ENCODE assay signal across 14 cellular contexts in the genomic region with DNA sequence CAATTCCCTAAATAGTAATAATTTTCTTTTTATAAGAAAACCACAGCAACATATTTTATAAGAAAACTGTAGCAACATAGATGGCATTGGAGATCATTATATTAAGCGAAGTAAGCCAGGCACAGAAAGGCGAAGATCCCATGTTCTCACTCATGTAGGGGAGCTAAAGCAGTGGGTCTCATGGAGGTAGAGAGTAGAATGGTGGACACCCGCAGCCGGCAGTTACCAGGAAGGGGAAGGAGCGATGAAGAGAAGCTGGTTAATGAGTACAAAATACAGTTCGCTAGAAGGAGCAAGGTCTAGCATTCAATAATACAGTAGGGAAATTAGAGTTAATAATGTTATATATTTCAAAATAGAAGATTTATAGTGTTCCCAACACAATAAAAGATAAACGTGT. TPM values are rescaled to one million over a fixed set of nuclear protein-coding genes. Genes with fewer than 3 reads are reported as not detected.
A peak's percentile ranks its signal among the peaks of the same experiment; 100 is the strongest.
DNase-seq lines count a peak whose midpoint lies in the region; ATAC-seq and TF ChIP-seq lines count a peak whose summit lies in the region.
"Had no signal": no experiment of that assay in that cellular context is flagged by ENCODE, and none has a peak within 500 bp of the region (broad histone marks: within the 10 kb centered on the region; RNA-seq: fewer than 3 reads in every experiment).

No MANE protein-coding gene starts in this region.

- peak overlapping the region; percentile 57 for H3K4me2 ChIP-seq in PC-9

- no peaks in the 10 kb centered on the region for H4K20me1 ChIP-seq in PC-9 (ENCODE audit: insufficient read depth)

- ATAC-seq in CD4-positive, alpha-beta T cell (ENCODE audit: poor library complexity), result no peak
- ATAC-seq: CD8-positive, alpha-beta T cell; HCT116 had no signal

- no peak overlapping the region for H3K4me3 Mint-ChIP-seq in CD4-positive, alpha-beta T cell
- H3K4me3 Mint-ChIP-seq: CD8-positive, alpha-beta T cell; IgD-negative memory B cell had no signal

- H3K4me1 Mint-ChIP-seq in CD4-positive, alpha-beta T cell (ENCODE audit: low read depth), result peaks cover 20% of the 10 kb centered on the region

- H3K4me3 ChIP-seq in BE2C (ENCODE audit: low read depth, low read length) (peak overlapping the region; percentile 39), PC-9 (no peak overlapping the region), esophagus squamous epithelium (no peak overlapping the region), neutrophil (ENCODE audit: low read depth in 1 of 2, low read length in 1 of 2) (no peak overlapping the region)

- POLR2A ChIA-PET in PC-9 (lab: Charles Lee; ENCODE audit: unreplicated experiment), result no interaction called here
- POLR2A ChIA-PET in CD4-positive, alpha-beta T cell (lab: Charles Lee), result no interaction called here

- H3K27ac Mint-ChIP-seq in CD4-positive, alpha-beta T cell, result no peak overlapping the region
- H3K27ac Mint-ChIP-seq: CD8-positive, alpha-beta T cell had no signal

- H3K36me3 ChIP-seq in BE2C (no peaks in the 10 kb centered on the region), PC-9 (ENCODE audit: low read depth) (no peaks in the 10 kb centered on the region), esophagus squamous epithelium (peaks cover 0 to 1% (median 0%) of the 10 kb centered on the region in 3 donors), neutrophil (no peaks in the 10 kb centered on the region)

- no TSS peak for BruUV-seq in PC-9 (replicated peaks; lab: Mats Ljungman, UMichigan)

- no peaks in the 10 kb centered on the region for H3K27me3 ChIP-seq in BE2C
- no peaks in the 10 kb centered on the region for H3K27me3 ChIP-seq in PC-9 (ENCODE audit: insufficient read depth, low read depth)
- no peaks in the 10 kb centered on the region for H3K27me3 ChIP-seq in esophagus squamous epithelium
- H3K27me3 ChIP-seq in neutrophil, result no peaks in the 10 kb centered on the region
- H3K27me3 ChIP-seq in CD4-positive, alpha-beta T cell (ENCODE audit: control insufficient read depth, insufficient read depth, low read length), result no peaks in the 10 kb centered on the region

- H2AFZ ChIP-seq in PC-9, result no peak overlapping the region; the same call in 1 of the 2 replicates

- no peak for DNase-seq in BE2C
- no peak for DNase-seq in PC-9
- no peak for DNase-seq in esophagus squamous epithelium (lab: John Stamatoyannopoulos, UW)
- no peak for DNase-seq in NCI-H2196 (lab: John Stamatoyannopoulos, UW; ENCODE audit: unreplicated experiment)
- DNase-seq in activated CD4-positive, alpha-beta T cell treated with anti-CD3 and anti-CD28 coated beads for 1 hour, result no peak
- no peak for DNase-seq in CD4-positive, alpha-beta T cell
- DNase-seq in NCI-H524 treated with DMSO at 0.1 percent for 48 hours (lab: John Stamatoyannopoulos, UW), result no peak
- DNase-seq: CD8-positive, alpha-beta T cell; NCI-H2107; NCI-H345; NCI-H69 had no signal

- TF ChIP-seq CTCF in BE2C (IDR thresholded peaks at IDR 0.05; ENCODE audit: low read depth, low read length) (no peak), PC-9 (conservative IDR thresholded peaks at IDR 0.05) (no peak), esophagus squamous epithelium (IDR thresholded peaks at IDR 0.05) (no peak), neutrophil (IDR thresholded peaks at IDR 0.05) (no peak)
- no peak for TF ChIP-seq CTCF in CD4-positive, alpha-beta T cell (IDR thresholded peaks at IDR 0.05)

- TF ChIP-seq POLR2A in esophagus squamous epithelium (IDR thresholded peaks at IDR 0.05), result no peak

- H3K27ac ChIP-seq in PC-9, result peak overlapping the region; percentile 62
- H3K27ac ChIP-seq in esophagus squamous epithelium, result peak overlapping the region in 3 of 4 donors; percentile 43 to 74 (median 72)
- peak overlapping the region; percentile 61 for H3K27ac ChIP-seq in neutrophil
- H3K27ac ChIP-seq in CD4-positive, alpha-beta T cell (ENCODE audit: low read depth, low read length), result no peak overlapping the region

- H3K9me3 ChIP-seq in BE2C (no peaks in the 10 kb centered on the region), PC-9 (ENCODE audit: insufficient read depth, low read depth) (no peaks in the 10 kb centered on the region), esophagus squamous epithelium (no peaks in the 10 kb centered on the region), neutrophil (no peaks in the 10 kb centered on the region)
- no peaks in the 10 kb centered on the region for H3K9me3 ChIP-seq in CD4-positive, alpha-beta T cell (ENCODE audit: control insufficient read depth, low read length)

- no peaks in the 10 kb centered on the region for H3K36me3 Mint-ChIP-seq in CD4-positive, alpha-beta T cell (ENCODE audit: low read depth)

- no peaks in the 10 kb centered on the region for H3K79me2 ChIP-seq in PC-9 (ENCODE audit: low read depth)

- CTCF ChIA-PET in PC-9 (lab: Charles Lee), result interaction anchor here (1.6 kb wide), 1 partner anchor 286 kb away, joined by 26 read pairs; no protein-coding TSS in a partner anchor
- CTCF ChIA-PET in CD4-positive, alpha-beta T cell (lab: Charles Lee), result interaction anchor here (0.9 kb wide), 1 partner anchor 285 kb away, joined by 3 read pairs; no protein-coding TSS in a partner anchor

- intact Hi-C loops in PC-9 (cut with micrococcal nuclease; ENCODE audit: unreplicated experiment), result loop anchor here (10.0 kb wide), 1 partner anchor 68 kb away; no protein-coding TSS in a partner anchor
- intact Hi-C loops in esophagus squamous epithelium (cut with DNase I), result loop anchor here (10.0 kb wide), 1 partner anchor 298 kb away; no protein-coding TSS in a partner anchor
- intact Hi-C loops in CD4-positive, alpha-beta T cell (cut with DNase I, micrococcal nuclease), result no loop called here

- no peaks in the 10 kb centered on the region for H3K9me2 ChIP-seq in PC-9 (ENCODE audit: insufficient read depth)

- WGBS in esophagus squamous epithelium, 2 donors, result 79 to 86% methylated on average over 7 of the region's 7 CpGs

- H3K4me1 ChIP-seq in BE2C, result peaks cover 5% of the 10 kb centered on the region
- peaks cover 17% of the 10 kb centered on the region for H3K4me1 ChIP-seq in PC-9 (replicated peaks; ENCODE audit: insufficient read depth)
- H3K4me1 ChIP-seq in esophagus squamous epithelium, result peaks cover 0 to 38% (median 6%) of the 10 kb centered on the region in 3 donors
- H3K4me1 ChIP-seq in neutrophil (ENCODE audit: control insufficient read depth in 1 of 2, insufficient read depth in 1 of 2, low read depth in 1 of 2, low read length in 1 of 2), result peaks cover 12 to 18% of the 10 kb centered on the region in 2 experiments

- H3F3A ChIP-seq in PC-9 (ENCODE audit: insufficient read depth, low read depth), result peaks cover 9% of the 10 kb centered on the region; the same call in 1 of the 2 replicates

- no peaks in the 10 kb centered on the region for H3K9me3 Mint-ChIP-seq in CD4-positive, alpha-beta T cell
- H3K9me3 Mint-ChIP-seq: CD8-positive, alpha-beta T cell; IgD-negative memory B cell had no signal

- no peaks in the 10 kb centered on the region for H3K27me3 Mint-ChIP-seq in CD4-positive, alpha-beta T cell
- H3K27me3 Mint-ChIP-seq: IgD-negative memory B cell had no signal

RNA-seq across cellular contexts. Expression of a gene that starts 42.8 kb away (rescaled TPM):
- polyA plus RNA-seq in BE2C (2012; ENCODE audit: insufficient read depth, insufficient read length, low read depth), result 1.9 TPM
- total RNA-seq in PC-9 (2021) (8.4 and 8.7 TPM in 2 replicates), esophagus squamous epithelium (10 to 100 TPM; 12.5 to 41.2 (median 24.4) TPM)
- total RNA-seq in CD4-positive, alpha-beta T cell, result 1 to 10 TPM; 7.9 to 8.0 TPM

Comparison
In these comparisons a context has a peak if more than half of its experiments do, and no peak if none do; other contexts are left out.
1. intact Hi-C loops: an anchor here in PC-9 (10.0 kb wide) and esophagus squamous epithelium (10.0 kb wide); none called in CD4-positive, alpha-beta T cell.